Comparison of ENCODE assay signal across 8 cellular contexts in the genomic region with DNA sequence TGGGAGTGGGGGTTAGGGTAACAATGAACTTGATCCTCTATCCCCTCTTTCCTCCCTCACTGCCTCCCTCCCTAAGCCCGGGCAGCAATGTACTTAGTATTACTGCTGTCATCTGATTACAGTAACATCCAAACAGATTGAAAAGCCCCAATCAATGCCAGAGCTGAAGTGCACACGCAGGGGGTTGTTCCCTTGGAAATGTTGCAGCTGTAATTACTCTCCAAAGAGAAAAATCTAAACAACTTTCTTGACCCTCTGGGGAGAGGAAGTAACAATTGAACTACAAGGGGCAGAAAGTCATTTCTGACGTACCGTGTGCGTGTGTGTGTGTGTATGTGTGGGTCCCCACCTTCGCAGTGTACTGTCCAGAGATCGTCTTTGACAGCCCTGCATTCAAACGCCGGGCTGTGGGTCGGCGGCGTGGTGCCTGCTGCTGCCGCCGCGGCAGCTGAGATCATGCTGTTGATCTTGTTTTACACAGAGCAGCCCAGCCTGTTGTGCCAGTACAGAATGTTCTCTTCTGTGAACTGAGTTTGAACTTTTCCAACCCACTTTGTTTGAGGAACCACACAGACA.
DNase-seq lines count a peak whose midpoint lies in the region; TF ChIP-seq lines count a peak whose summit lies in the region.

No MANE protein-coding gene starts in this region.

- TF ChIP-seq CTCF in progenitor cell of endocrine pancreas (IDR thresholded peaks at IDR 0.05; ENCODE audit: unreplicated experiment): no peak
- no peak for TF ChIP-seq CTCF in GM20000 (IDR thresholded peaks at IDR 0.05; ENCODE audit: extremely low read depth, missing control alignments)

- H3K27me3 Mint-ChIP-seq in progenitor cell of endocrine pancreas: peaks cover 5% of the 10 kb centered on the region

- H3K27me3 ChIP-seq in SJSA1 (replicated peaks): no peaks in the 10 kb centered on the region

- H3K36me3 ChIP-seq in SJSA1: no peaks in the 10 kb centered on the region

- DNase-seq in DMS153 (lab: John Stamatoyannopoulos, UW) (peak; percentile 74), SJSA1 (ENCODE audit: low read depth in 1 of 2, low spot score in 2 of 2) (peak in 1 of 2 experiments; percentile 58), foreskin melanocyte (peak; percentile 36), progenitor cell of endocrine pancreas (ENCODE audit: low spot score, unreplicated experiment) (no peak), NCI-H2196 treated with DMSO at 0.1 percent for 48 hours (lab: John Stamatoyannopoulos, UW; ENCODE audit: unreplicated experiment) (no peak), RKO (ENCODE audit: low spot score) (no peak), LoVo (ENCODE audit: low spot score) (no peak), GM20000 (ENCODE audit: low spot score) (no peak)

- no peaks in the 10 kb centered on the region for H3K9me3 ChIP-seq in SJSA1 (replicated peaks)

- peaks cover 29% of the 10 kb centered on the region for H3K4me1 Mint-ChIP-seq in progenitor cell of endocrine pancreas (ENCODE audit: low read depth)

- peaks cover 39% of the 10 kb centered on the region for H3K4me1 ChIP-seq in SJSA1 (replicated peaks)

- no peaks in the 10 kb centered on the region for H3K36me3 Mint-ChIP-seq in progenitor cell of endocrine pancreas (ENCODE audit: insufficient read depth)

- H3K27ac Mint-ChIP-seq in progenitor cell of endocrine pancreas: peak overlapping the region; percentile 39

- H3K27ac ChIP-seq in SJSA1: peak overlapping the region; percentile 31

- no peaks in the 10 kb centered on the region for H3K9me3 Mint-ChIP-seq in progenitor cell of endocrine pancreas (ENCODE audit: low read depth)

- H3K4me3 ChIP-seq in SJSA1: no peak overlapping the region

- H3K4me3 Mint-ChIP-seq in progenitor cell of endocrine pancreas (ENCODE audit: low read depth): no peak overlapping the region

Comparison
In these comparisons a context has a peak if more than half of its experiments do, and no peak if none do; other contexts are left out.
1. DNase-seq: peak in DMS153 (single experiment) and foreskin melanocyte (single experiment); none in progenitor cell of endocrine pancreas (single experiment), NCI-H2196 treated with DMSO at 0.1 percent for 48 hours (single experiment), RKO (single experiment), LoVo (single experiment) and GM20000 (single experiment).